In genomic region chr10:96306516-96306915, GRCh38 we compare ENCODE assay signal across 8 cellular contexts. TPM values are rescaled to one million over a fixed set of nuclear protein-coding genes. Genes with fewer than 3 reads are reported as not detected.
A peak's percentile ranks its signal among the peaks of the same experiment; 100 is the strongest.
DNase-seq lines count a peak whose midpoint lies in the region; ATAC-seq and TF ChIP-seq lines count a peak whose summit lies in the region.

No MANE protein-coding gene starts in this region.

- TF ChIP-seq POLR2A in transverse colon (IDR thresholded peaks at IDR 0.05) = no peak

- WGBS in transverse colon (ENCODE audit: low coverage in 1 of 2), 2 donors = 45 to 54% methylated on average over 4 to 8 of the region's 8 CpGs

- H3K9me3 ChIP-seq in left ventricle myocardium inferior (replicated peaks) = no peaks in the 10 kb centered on the region
- H3K9me3 ChIP-seq in transverse colon = no peaks in the 10 kb centered on the region

- intact Hi-C loops in left ventricle myocardium inferior (cut with micrococcal nuclease) = no loop called here
- intact Hi-C loops in transverse colon (cut with DNase I; ENCODE audit: low total_unique reads) = no loop called here

- no peak overlapping the region for H3K27ac ChIP-seq in left ventricle myocardium inferior (replicated peaks)
- no peak overlapping the region for H3K27ac ChIP-seq in transverse colon

- H3K4me1 ChIP-seq in left ventricle myocardium inferior (peaks cover 26% of the 10 kb centered on the region), transverse colon (peaks cover 12 to 22% (median 15%) of the 10 kb centered on the region in 4 donors)

- DNase-seq in stimulated activated CD4-positive, alpha-beta T cell treated with anti-CD3 and anti-CD28 coated beads, Interleukin-12 subunit alpha, Interleukin-12 subunit beta, amount 100 ng/mL, for 4 hours = peak; percentile 5
- no peak for DNase-seq in stimulated activated CD4-positive, alpha-beta T cell treated with anti-CD3 and anti-CD28 coated beads, Interleukin-1b, Interleukin-23, amount 100 ng/mL, for 48 hours
- DNase-seq in NCI-H2171 (lab: John Stamatoyannopoulos, UW) (peak; percentile 74), left ventricle myocardium inferior (peak; percentile 61), transverse colon (peak; percentile 41), GM10266 (ENCODE audit: extremely low spot score) (no peak), HPDE6-E6E7 (ENCODE audit: extremely low spot score) (no peak)

- H3K36me3 ChIP-seq in left ventricle myocardium inferior (no peaks in the 10 kb centered on the region), transverse colon (no peaks in the 10 kb centered on the region)

- H3K4me3 ChIP-seq in left ventricle myocardium inferior = no peak overlapping the region
- H3K4me3 ChIP-seq in transverse colon = no peak overlapping the region

- ATAC-seq in HG02610 (IDR thresholded peaks at IDR 0.05; ENCODE audit: unreplicated experiment) = no peak

- peaks cover 18% of the 10 kb centered on the region for H3K27me3 ChIP-seq in left ventricle myocardium inferior (ENCODE audit: low read depth)
- no peaks in the 10 kb centered on the region for H3K27me3 ChIP-seq in transverse colon

- no peak for TF ChIP-seq EP300 in transverse colon (IDR thresholded peaks at IDR 0.05; ENCODE audit: low read depth)

- in situ Hi-C loops in transverse colon (cut with MboI; ENCODE audit: low pct_ligation_motif_present in 1 of 4, low pct_unique_long_range_greater_than_20kb in 1 of 4, low sequenced_read_pairs in 3 of 4) = loop anchor here in 3 of 4 donors (25.0 kb wide), 1 partner anchor 294 kb away; no protein-coding TSS in a partner anchor

- TF ChIP-seq CTCF in left ventricle myocardium inferior (IDR thresholded peaks at IDR 0.05; ENCODE audit: borderline replicate concordance) = no peak
- TF ChIP-seq CTCF in transverse colon (IDR thresholded peaks at IDR 0.05) = no peak
- TF ChIP-seq CTCF in GM10266 (IDR thresholded peaks at IDR 0.05; ENCODE audit: control insufficient read depth, insufficient read depth, low read depth, missing control alignments) = no peak

RNA-seq across cellular contexts. Expression of gene DNTT, which starts 2.3 kb away (rescaled TPM):
- total RNA-seq in left ventricle myocardium inferior = not detected
- not detected for total RNA-seq in transverse colon

RNA-seq across cellular contexts. Expression of gene BLNK, which starts 35.1 kb away (rescaled TPM):
- 1.4 TPM for total RNA-seq in left ventricle myocardium inferior
- 10 to 100 TPM in 2 of 4 donors, 1 to 10 TPM in 2; 5.6 to 21.8 (median 12.0) TPM for total RNA-seq in transverse colon

RNA-seq across cellular contexts. Expression of gene OPALIN, which starts 52.3 kb away (rescaled TPM):
- not detected for total RNA-seq in left ventricle myocardium inferior
- total RNA-seq in transverse colon = not detected

Comparison
In these comparisons a context has a peak if more than half of its experiments do, and no peak if none do; other contexts are left out.
1. DNase-seq: peak in stimulated activated CD4-positive, alpha-beta T cell treated with anti-CD3 and anti-CD28 coated beads, Interleukin-12 subunit alpha, Interleukin-12 subunit beta, amount 100 ng/mL, for 4 hours (single experiment), NCI-H2171 (single experiment), left ventricle myocardium inferior (single experiment) and transverse colon (single experiment); none in stimulated activated CD4-positive, alpha-beta T cell treated with anti-CD3 and anti-CD28 coated beads, Interleukin-1b, Interleukin-23, amount 100 ng/mL, for 48 hours (single experiment), GM10266 (single experiment) and HPDE6-E6E7 (single experiment).